Comparison of ENCODE assay signal across 8 cellular contexts in the genomic region with DNA sequence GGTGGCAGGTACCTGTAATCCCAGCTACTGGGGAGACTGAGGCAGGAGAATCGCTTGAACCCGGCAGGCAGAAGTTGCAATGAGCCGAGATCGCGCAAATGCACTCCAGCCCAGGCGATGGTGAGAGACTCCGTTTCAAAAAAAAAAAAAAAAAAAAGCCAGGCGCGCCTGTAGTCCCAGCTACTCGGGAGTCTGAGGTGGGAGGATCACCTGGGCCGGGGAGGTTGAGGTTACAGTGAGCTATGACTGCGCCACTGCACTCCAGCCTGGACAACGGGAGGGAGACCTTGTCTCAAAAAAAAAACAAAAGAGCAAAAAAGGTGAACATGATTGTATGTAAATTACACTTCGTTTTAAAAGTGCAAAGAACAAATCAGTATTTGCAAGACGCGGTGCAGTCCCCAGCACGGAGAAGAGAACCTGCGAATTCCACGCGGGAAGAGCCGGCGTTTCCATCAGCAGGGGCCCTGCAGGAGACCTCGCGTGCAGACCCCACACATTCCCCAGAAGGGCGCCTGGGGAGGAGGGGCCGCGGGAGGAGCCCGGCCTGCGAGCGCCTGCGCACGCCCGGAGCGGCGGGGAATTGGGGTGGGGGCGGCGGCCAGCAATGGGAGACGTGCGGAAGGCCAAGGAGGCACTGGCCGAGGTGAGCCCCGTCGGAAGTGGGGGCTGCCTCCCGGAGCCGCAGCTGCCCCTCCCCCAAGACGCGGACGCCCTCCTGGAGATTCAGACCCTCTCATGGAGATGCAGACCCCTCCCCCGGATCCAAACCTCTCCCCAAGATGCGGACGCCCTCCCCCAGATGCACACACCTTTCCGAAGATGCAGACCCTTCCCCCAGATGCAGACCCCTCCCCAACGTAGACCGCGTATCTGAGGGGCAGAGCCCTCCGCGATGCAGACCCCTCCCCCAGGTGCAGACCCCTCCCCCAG. TPM values are rescaled to one million over a fixed set of nuclear protein-coding genes. Genes with fewer than 3 reads are reported as not detected.
A peak's percentile ranks its signal among the peaks of the same experiment; 100 is the strongest.
DNase-seq lines count a peak whose midpoint lies in the region; ATAC-seq lines count a peak whose summit lies in the region.

No MANE protein-coding gene starts in this region.

- H3K27ac ChIP-seq in right cardiac atrium (ENCODE audit: low read length) (peak overlapping the region; percentile 72), skeletal muscle tissue (ENCODE audit: low read depth, low read length) (peak overlapping the region; percentile 99)

- WGBS in right cardiac atrium = 25% methylated on average over 56 of the region's 56 CpGs

- no peaks in the 10 kb centered on the region for H3K9me3 ChIP-seq in ES-I3 (ENCODE audit: control insufficient read depth, insufficient read depth, low read length)
- H3K9me3 ChIP-seq in right cardiac atrium (ENCODE audit: control insufficient read depth, low read length) = no peaks in the 10 kb centered on the region
- no peaks in the 10 kb centered on the region for H3K9me3 ChIP-seq in skeletal muscle tissue (ENCODE audit: control insufficient read depth in 3 of 3, low read length in 3 of 3)

- H3K36me3 ChIP-seq in ES-I3 (ENCODE audit: insufficient read depth, low read length) = no peaks in the 10 kb centered on the region
- no peaks in the 10 kb centered on the region for H3K36me3 ChIP-seq in skeletal muscle tissue (ENCODE audit: control insufficient read depth in 3 of 3, insufficient read depth in 3 of 3, low read length in 3 of 3)

- H3K4me3 ChIP-seq in right cardiac atrium (ENCODE audit: low read length) (peak overlapping the region; percentile 62), skeletal muscle tissue (ENCODE audit: low read length in 3 of 3) (peak overlapping the region; percentile 41 to 57 (median 43))

- H3K36me3 Mint-ChIP-seq in activated T-helper 17 cell treated with anti-CD3 and anti-CD28 coated beads, Interleukin-2, amount 50 U/mL, for 72 hours (ENCODE audit: low read depth) = peaks cover 33% of the 10 kb centered on the region

- H3K4me1 ChIP-seq in ES-I3 (ENCODE audit: insufficient read depth, low read length) = peaks cover 14% of the 10 kb centered on the region
- peaks cover 9% of the 10 kb centered on the region for H3K4me1 ChIP-seq in right cardiac atrium (ENCODE audit: control insufficient read depth, insufficient read depth, low read length)
- H3K4me1 ChIP-seq in skeletal muscle tissue (ENCODE audit: control insufficient read depth in 3 of 3, insufficient read depth in 3 of 3, low read length in 3 of 3) = peaks cover 42 to 49% (median 46%) of the 10 kb centered on the region in 3 donors

- H3K27me3 ChIP-seq in right cardiac atrium (ENCODE audit: control insufficient read depth, insufficient read depth) = no peaks in the 10 kb centered on the region
- H3K27me3 ChIP-seq in skeletal muscle tissue (ENCODE audit: control insufficient read depth in 3 of 3, insufficient read depth in 3 of 3, low read length in 3 of 3) = no peaks in the 10 kb centered on the region

- H3K27ac Mint-ChIP-seq in activated T-helper 17 cell treated with anti-CD3 and anti-CD28 coated beads, Interleukin-2, amount 50 U/mL, for 72 hours = no peak overlapping the region

- peak overlapping the region; percentile 73 for H3K4me3 Mint-ChIP-seq in activated T-helper 17 cell treated with anti-CD3 and anti-CD28 coated beads, Interleukin-2, amount 50 U/mL, for 72 hours

- DNase-seq in NCI-H1105 treated with DMSO at 0.1 percent for 48 hours (lab: John Stamatoyannopoulos, UW) (peak; percentile 63), right cardiac atrium (peak; percentile 35 to 79 (median 74))

- H3K27me3 Mint-ChIP-seq in activated T-helper 17 cell treated with anti-CD3 and anti-CD28 coated beads, Interleukin-2, amount 50 U/mL, for 72 hours = peaks cover 4% of the 10 kb centered on the region

- intact Hi-C loops in right cardiac atrium (cut with DNase I) = no loop called here

- peak overlapping the region; percentile 68 for H3K9ac ChIP-seq in ES-I3 (ENCODE audit: low read depth, low read length)
- H3K9ac ChIP-seq in skeletal muscle tissue (ENCODE audit: low read depth in 1 of 3, low read length in 3 of 3) = peak overlapping the region; percentile 3 to 50 (median 33)

- H3K9me3 Mint-ChIP-seq in activated T-helper 17 cell treated with anti-CD3 and anti-CD28 coated beads, Interleukin-2, amount 50 U/mL, for 72 hours = no peaks in the 10 kb centered on the region

- peaks cover 31% of the 10 kb centered on the region for H3K4me1 Mint-ChIP-seq in activated T-helper 17 cell treated with anti-CD3 and anti-CD28 coated beads, Interleukin-2, amount 50 U/mL, for 72 hours

- ATAC-seq in activated T-helper 17 cell treated with anti-CD3 and anti-CD28 coated beads, Interleukin-2, amount 50 U/mL, for 72 hours (replicated peaks) = no peak
- ATAC-seq in right cardiac atrium (no peak), HG03521 (IDR thresholded peaks at IDR 0.05; ENCODE audit: unreplicated experiment) (no peak), GM19351 (IDR thresholded peaks at IDR 0.05; ENCODE audit: unreplicated experiment) (no peak), GM18861 (IDR thresholded peaks at IDR 0.05; ENCODE audit: unreplicated experiment) (no peak)

RNA-seq across cellular contexts. Expression of a gene that starts 16.7 kb away (rescaled TPM):
- total RNA-seq in activated T-helper 17 cell treated with anti-CD3 and anti-CD28 coated beads, Interleukin-2, amount 50 U/mL, for 72 hours = 100 to 1,000 TPM in 1 of 2 donors, 10 to 100 TPM in 1; 46.4 to 103 TPM
- total RNA-seq in right cardiac atrium (100 to 1,000 TPM; 139 to 163 (median 147) TPM), skeletal muscle tissue (180 TPM)
- polyA plus RNA-seq in right cardiac atrium = 86.9 TPM
